Comparison of ENCODE assay signal across 24 cellular contexts in the genomic region with DNA sequence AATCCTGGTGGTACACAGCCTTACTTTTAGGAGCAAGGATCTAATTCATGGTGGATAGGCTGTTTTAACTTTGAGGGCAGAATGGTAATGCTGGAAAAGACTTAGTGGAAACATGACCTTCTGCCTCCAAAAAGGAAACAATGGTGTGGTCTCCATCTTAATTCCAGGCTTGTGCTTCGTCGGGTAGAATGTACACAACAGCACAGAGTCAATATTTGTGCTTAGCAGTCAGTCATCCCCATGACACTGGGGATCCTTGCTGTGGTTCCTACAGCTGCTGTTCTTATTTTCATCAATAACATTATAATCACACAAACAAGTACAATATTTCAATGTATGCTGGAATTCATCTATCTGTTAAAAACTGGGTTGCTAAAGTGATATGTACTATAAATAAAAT.
"Had no signal": no experiment of that assay in that cellular context is flagged by ENCODE, and none has a peak within 500 bp of the region (broad histone marks: within the 10 kb centered on the region; RNA-seq: fewer than 3 reads in every experiment).

No MANE protein-coding gene starts in this region.

- ATAC-seq: activated CD4-positive, alpha-beta T cell treated with anti-CD3 and anti-CD28 coated beads for 36 hours; activated CD8-positive, alpha-beta memory T cell treated with anti-CD3 and anti-CD28 coated beads, Interleukin-2, amount 10 ng/mL, durations not matched to agents 7 days and 5 days; activated CD8-positive, alpha-beta T cell treated with anti-CD3 and anti-CD28 coated beads, Interleukin-2, amount 10 ng/mL, durations not matched to agents 7 days and 5 days; activated naive CD4-positive, alpha-beta T cell treated with anti-CD3 and anti-CD28 coated beads, Interleukin-2, amount 50 U/mL, for 72 hours; esophagus mucosa; left cardiac atrium; psoas muscle; stimulated activated memory B cell treated with anti-CD40 and anti-IgM and Interleukin-4, amounts not matched to agents 10 μg/mL and 1 μg/mL and 100 μg/mL, for 72 hours; stimulated activated naive CD8-positive, alpha-beta T cell treated with anti-CD3 and anti-CD28 coated beads, Interleukin-15, amount 100 ng/mL, for 72 hours had no signal

- DNase-seq: activated CD4-positive, alpha-beta T cell treated with anti-CD3 and anti-CD28 coated beads for 36 hours; activated CD4-positive, CD25-positive, alpha-beta regulatory T cell; activated CD8-positive, alpha-beta memory T cell treated with anti-CD3 and anti-CD28 coated beads, Interleukin-2, amount 10 ng/mL, durations not matched to agents 7 days and 5 days; activated CD8-positive, alpha-beta T cell treated with anti-CD3 and anti-CD28 coated beads, Interleukin-2, amount 10 ng/mL, durations not matched to agents 7 days and 5 days; activated naive CD4-positive, alpha-beta T cell; activated T-cell treated with anti-CD3 and anti-CD28 coated beads, Interleukin-2, amount 50 U/mL, for 48 hours; central memory CD4-positive, alpha-beta T cell; foreskin fibroblast; head of caudate nucleus; hippocampal formation; left cardiac atrium; mammary epithelial cell; nephron progenitor cell; ovary; psoas muscle; stimulated activated CD4-positive, alpha-beta T cell treated with anti-CD3 and anti-CD28 coated beads, Interleukin-1b, Interleukin-23, amount 100 ng/mL, for 48 hours; stimulated activated CD4-positive, alpha-beta T cell treated with anti-CD3 and anti-CD28 coated beads, Interleukin-4, amount 100 ng/mL, for 4 hours; stimulated activated CD8-positive, alpha-beta memory T cell treated with anti-CD3 and anti-CD28 coated beads, Interleukin-4, amount 100 ng/mL, for 48 hours; stimulated activated naive CD8-positive, alpha-beta T cell treated with anti-CD3 and anti-CD28 coated beads, Interleukin-15, amount 100 ng/mL, for 72 hours; substantia nigra; uterus had no signal
